10 cellular contexts compared by ENCODE assay signal in genomic region chr3:126524429-126524988, GRCh38. TPM values are rescaled to one million over a fixed set of nuclear protein-coding genes. Genes with fewer than 3 reads are reported as not detected.
DNase-seq lines count a peak whose midpoint lies in the region; ATAC-seq and TF ChIP-seq lines count a peak whose summit lies in the region.
"Had no signal": no experiment of that assay in that cellular context is flagged by ENCODE, and none has a peak within 500 bp of the region (broad histone marks: within the 10 kb centered on the region; RNA-seq: fewer than 3 reads in every experiment).

No MANE protein-coding gene starts in this region.

- no peaks in the 10 kb centered on the region for H3K9me3 Mint-ChIP-seq in activated T-cell treated with anti-CD3 and anti-CD28 coated beads, Interleukin-2, amount 50 U/mL, for 72 hours
- no peaks in the 10 kb centered on the region for H3K9me3 Mint-ChIP-seq in T-cell
- H3K9me3 Mint-ChIP-seq: stimulated activated effector memory CD8-positive, alpha-beta T cell treated with anti-CD3 and anti-CD28 coated beads, Interleukin-12 subunit alpha, Interleukin-12 subunit beta, amount 100 ng/mL, for 72 hours had no signal

- H2AK5ac ChIP-seq in IMR-90 (ENCODE audit: low read depth, low read length), result no peak overlapping the region

- H3K56ac ChIP-seq in IMR-90 (ENCODE audit: extremely low read depth, insufficient read depth, low read length), result no peak overlapping the region

- H3K9ac ChIP-seq in IMR-90 (ENCODE audit: low read depth, low read length), result no peak overlapping the region

- no peak overlapping the region for H3K27ac ChIP-seq in IMR-90 (ENCODE audit: insufficient read depth, low read length)

- intact Hi-C loops in IMR-90 (cut with micrococcal nuclease), result loop anchor here (5.0 kb wide), 3 partner anchors 228 to 458 kb away; partner anchors contain the start of gene PLXNA1

- no peaks in the 10 kb centered on the region for H3K36me3 ChIP-seq in IMR-90 (ENCODE audit: control insufficient read depth, insufficient read depth, low read length)

- no peak overlapping the region for H2AK9ac ChIP-seq in IMR-90 (replicated peaks; ENCODE audit: low read depth, low read length, poor library complexity)

- no peak for DNase-seq in IMR-90
- DNase-seq in activated T-cell treated with anti-CD3 and anti-CD28 coated beads, Interleukin-2, amount 50 U/mL, for 72 hours, result peak in 1 of 2 donors; percentile 34
- DNase-seq in iPS-NIHi7 (ENCODE audit: extremely low spot score), result peak; percentile 68
- peak; percentile 8 for DNase-seq in stimulated activated naive CD8-positive, alpha-beta T cell treated with anti-CD3 and anti-CD28 coated beads, Interleukin-15, Interleukin-2, amounts not matched to agents 100 U/mL and 50 U/mL, for 24 hours
- DNase-seq in occipital lobe (lab: John Stamatoyannopoulos, UW), result no peak
- no peak for DNase-seq in DMS153 treated with DMSO at 0.1 percent for 48 hours (lab: John Stamatoyannopoulos, UW; ENCODE audit: unreplicated experiment)
- no peak for DNase-seq in T-cell
- DNase-seq: T1000 had no signal

- H3K27me3 Mint-ChIP-seq in activated T-cell treated with anti-CD3 and anti-CD28 coated beads, Interleukin-2, amount 50 U/mL, for 72 hours (ENCODE audit: low read depth), result peaks cover 16% of the 10 kb centered on the region
- H3K27me3 Mint-ChIP-seq in T-cell, result peaks cover 12 to 24% of the 10 kb centered on the region in 2 donors

- no peak for TF ChIP-seq RAD21 in IMR-90 (IDR thresholded peaks at IDR 0.05; ENCODE audit: low read length)

- H3K79me1 ChIP-seq in IMR-90 (ENCODE audit: low read depth in 1 of 2, low read length in 2 of 2), result no peaks in the 10 kb centered on the region

- in situ Hi-C loops in IMR-90 (cut with MboI; ENCODE audit: low sequenced_read_pairs), result loop anchor here (10.0 kb wide), 1 partner anchor 930 kb away; no protein-coding TSS in a partner anchor

- no peak overlapping the region for H4K8ac ChIP-seq in IMR-90 (ENCODE audit: low read depth in 2 of 2, low read length in 2 of 2)

- H3K27ac Mint-ChIP-seq in activated T-cell treated with anti-CD3 and anti-CD28 coated beads, Interleukin-2, amount 50 U/mL, for 72 hours, result no peak overlapping the region
- H3K27ac Mint-ChIP-seq in T-cell, result no peak overlapping the region
- H3K27ac Mint-ChIP-seq: stimulated activated effector memory CD8-positive, alpha-beta T cell treated with anti-CD3 and anti-CD28 coated beads, Interleukin-12 subunit alpha, Interleukin-12 subunit beta, amount 100 ng/mL, for 72 hours had no signal

- ATAC-seq in IMR-90 (ENCODE audit: low read depth) (peak; percentile 13), T-cell (replicated peaks in 1 of 4) (no peak)
- ATAC-seq in activated T-cell treated with anti-CD3 and anti-CD28 coated beads, Interleukin-2, amount 50 U/mL, for 72 hours (replicated peaks in 1 of 2), result peak in 1 of 2 donors; percentile 44
- no peak for ATAC-seq in stimulated activated naive CD8-positive, alpha-beta T cell treated with anti-CD3 and anti-CD28 coated beads, Interleukin-15, Interleukin-2, amounts not matched to agents 100 U/mL and 50 U/mL, for 24 hours

- TF ChIP-seq CTCF in IMR-90 (conservative IDR thresholded peaks at IDR 0.05; ENCODE audit: low read depth, low read length), result no peak

- no peak overlapping the region for H4K91ac ChIP-seq in IMR-90 (ENCODE audit: insufficient read depth, low read depth, low read length)

- no peak overlapping the region for H4K5ac ChIP-seq in IMR-90 (ENCODE audit: low read depth, low read length)

- CTCF ChIA-PET in IMR-90 (lab: Yijun Ruan, JAX) (no interaction called here), T-cell (lab: Charles Lee) (no interaction called here)

- 0% methylated on average over 2 of the region's 31 CpGs; no CpG with 5 or more reads in 1 of the 2 experiments for WGBS in IMR-90 (ENCODE audit: extremely low coverage in 2 of 2, insufficient read length in 1 of 2), 2 experiments

- dilution Hi-C loops in IMR-90 (cut with HindIII; ENCODE audit: low sequenced_read_pairs, unreplicated experiment), result no loop called here

- POLR2A ChIA-PET in IMR-90 (lab: Charles Lee; ENCODE audit: unreplicated experiment) (no interaction called here), T-cell (lab: Charles Lee) (no interaction called here)

- H2AFZ ChIP-seq in IMR-90 (replicated peaks; ENCODE audit: low read length, poor library complexity), result peak overlapping the region; percentile 75

- H3K14ac ChIP-seq in IMR-90 (replicated peaks; ENCODE audit: low read depth, low read length), result no peak overlapping the region

- H2BK5ac ChIP-seq in IMR-90 (ENCODE audit: low read depth, low read length, poor library complexity, severe bottlenecking), result no peak overlapping the region

- H3K4me1 ChIP-seq in IMR-90 (ENCODE audit: control insufficient read depth, insufficient read depth, low read length), result no peaks in the 10 kb centered on the region; the same call in 1 of the 2 replicates

- H3K23ac ChIP-seq in IMR-90 (ENCODE audit: low read depth, low read length), result no peak overlapping the region

- no peak overlapping the region for H2BK15ac ChIP-seq in IMR-90 (ENCODE audit: low read depth, low read length)

- no peak overlapping the region for H3K18ac ChIP-seq in IMR-90 (ENCODE audit: low read depth, low read length)

- H3K27me3 ChIP-seq in IMR-90 (ENCODE audit: control insufficient read depth, insufficient read depth, low read length), result peaks cover 47% of the 10 kb centered on the region

- H3K36me3 Mint-ChIP-seq in activated T-cell treated with anti-CD3 and anti-CD28 coated beads, Interleukin-2, amount 50 U/mL, for 72 hours (ENCODE audit: insufficient read depth in 2 of 2), result no peaks in the 10 kb centered on the region
- no peaks in the 10 kb centered on the region for H3K36me3 Mint-ChIP-seq in T-cell
- H3K36me3 Mint-ChIP-seq: stimulated activated effector memory CD8-positive, alpha-beta T cell treated with anti-CD3 and anti-CD28 coated beads, Interleukin-12 subunit alpha, Interleukin-12 subunit beta, amount 100 ng/mL, for 72 hours had no signal

- H3K4me1 Mint-ChIP-seq in activated T-cell treated with anti-CD3 and anti-CD28 coated beads, Interleukin-2, amount 50 U/mL, for 72 hours (ENCODE audit: low read depth), result no peaks in the 10 kb centered on the region
- no peaks in the 10 kb centered on the region for H3K4me1 Mint-ChIP-seq in T-cell

- no peak overlapping the region for H3K4ac ChIP-seq in IMR-90 (ENCODE audit: low read depth, low read length)

- BruUV-seq in IMR-90 (replicated peaks; lab: Mats Ljungman, UMichigan), result no TSS peak

- peak overlapping the region; percentile 45 to 67 for H3K4me3 Mint-ChIP-seq in activated T-cell treated with anti-CD3 and anti-CD28 coated beads, Interleukin-2, amount 50 U/mL, for 72 hours
- H3K4me3 Mint-ChIP-seq in T-cell, result peak overlapping the region in 1 of 3 donors; percentile 12
- H3K4me3 Mint-ChIP-seq: stimulated activated effector memory CD8-positive, alpha-beta T cell treated with anti-CD3 and anti-CD28 coated beads, Interleukin-12 subunit alpha, Interleukin-12 subunit beta, amount 100 ng/mL, for 72 hours had no signal

- H3K4me3 ChIP-seq in IMR-90 (ENCODE audit: insufficient read depth, low read depth, low read length), result 0 out of 2 replicates have a peak overlapping the region, but pooled peaks have one; percentile 17

- H3K9me1 ChIP-seq in IMR-90 (ENCODE audit: insufficient read depth, low read length), result no peaks in the 10 kb centered on the region; the same call in 1 of the 2 replicates

- H4K20me1 ChIP-seq in IMR-90 (ENCODE audit: insufficient read depth, low read length), result no peaks in the 10 kb centered on the region

- H2BK20ac ChIP-seq in IMR-90 (ENCODE audit: low read depth, low read length), result no peak overlapping the region

- H3K9me3 ChIP-seq in IMR-90 (ENCODE audit: control insufficient read depth, insufficient read depth, low read length), result no peaks in the 10 kb centered on the region

- no peak for TF ChIP-seq POLR2A in IMR-90 (IDR thresholded peaks at IDR 0.05; ENCODE audit: low read depth, low read length)

- no peak overlapping the region for H2BK120ac ChIP-seq in IMR-90 (ENCODE audit: low read depth, low read length)

- H3K4me2 ChIP-seq in IMR-90 (ENCODE audit: low read depth, low read length), result peak overlapping the region; percentile 64

TF ChIP-seq in IMR-90, 13 proteins besides CTCF, POLR2A, EP300 and RAD21:
- TF ChIP-seq BHLHE40 (IDR thresholded peaks at IDR 0.05; ENCODE audit: low read depth, low read length) (no peak), CEBPB (IDR thresholded peaks at IDR 0.05; ENCODE audit: low read depth, low read length) (no peak)
TF ChIP-seq in IMR-90: peak in this region for 0.

RNA-seq across cellular contexts. Expression of gene CHST13, which starts 0.6 kb away (rescaled TPM):
- total RNA-seq in IMR-90 (2012; rRNA removed) (not detected in 2 replicates), occipital lobe (not detected), T-cell (under 1 TPM in 1 of 5 donors, not detected in 4; 0.20 TPM)
- polyA plus RNA-seq in IMR-90 (2012; rRNA removed), result not detected in 2 replicates
- 0.02 TPM in 1 of 2 replicates, not detected in the other for polyA plus RNA-seq in IMR-90 (2012; cell fraction: cytosol; rRNA removed)
- polyA plus RNA-seq in IMR-90 (2012; cell fraction: nucleus; rRNA removed; ENCODE audit: low replicate concordance), result not detected in 2 replicates
- not detected for total RNA-seq in activated T-cell treated with anti-CD3 and anti-CD28 coated beads, Interleukin-2, amount 50 U/mL, for 72 hours

RNA-seq across cellular contexts. Expression of gene UROC1, which starts 6.9 kb away (rescaled TPM):
- total RNA-seq in IMR-90 (2012; rRNA removed), result not detected in 2 replicates
- not detected in 2 replicates for polyA plus RNA-seq in IMR-90 (2012; rRNA removed)
- polyA plus RNA-seq in IMR-90 (2012; cell fraction: cytosol; rRNA removed), result not detected in 2 replicates
- not detected in 2 replicates for polyA plus RNA-seq in IMR-90 (2012; cell fraction: nucleus; rRNA removed; ENCODE audit: low replicate concordance)
- not detected for total RNA-seq in activated T-cell treated with anti-CD3 and anti-CD28 coated beads, Interleukin-2, amount 50 U/mL, for 72 hours
- total RNA-seq in occipital lobe, result not detected
- under 1 TPM in 1 of 5 donors, not detected in 4; 0.09 TPM for total RNA-seq in T-cell
- total RNA-seq: frontal cortex had no signal

RNA-seq across cellular contexts. Expression of gene C3orf22, which starts 34.2 kb away (rescaled TPM):
- total RNA-seq in IMR-90 (2012; rRNA removed) (not detected in 2 replicates), occipital lobe (not detected), T-cell (not detected)
- not detected in 2 replicates for polyA plus RNA-seq in IMR-90 (2012; rRNA removed)
- not detected in 2 replicates for polyA plus RNA-seq in IMR-90 (2012; cell fraction: cytosol; rRNA removed)
- not detected in 2 replicates for polyA plus RNA-seq in IMR-90 (2012; cell fraction: nucleus; rRNA removed; ENCODE audit: low replicate concordance)
- not detected for total RNA-seq in activated T-cell treated with anti-CD3 and anti-CD28 coated beads, Interleukin-2, amount 50 U/mL, for 72 hours
- total RNA-seq: frontal cortex had no signal

RNA-seq across cellular contexts. Expression of gene ZXDC, which starts 48.8 kb away (rescaled TPM):
- total RNA-seq in IMR-90 (2012; rRNA removed), result 13.1 and 14.3 TPM in 2 replicates
- 11.5 and 12.2 TPM in 2 replicates for polyA plus RNA-seq in IMR-90 (2012; rRNA removed)
- 7.3 and 7.8 TPM in 2 replicates for polyA plus RNA-seq in IMR-90 (2012; cell fraction: cytosol; rRNA removed)
- 24.3 and 25.6 TPM in 2 replicates for polyA plus RNA-seq in IMR-90 (2012; cell fraction: nucleus; rRNA removed; ENCODE audit: low replicate concordance)
- total RNA-seq in activated T-cell treated with anti-CD3 and anti-CD28 coated beads, Interleukin-2, amount 50 U/mL, for 72 hours, result 10 to 100 TPM; 27.8 to 32.8 TPM
- 40.7 TPM for total RNA-seq in occipital lobe
- 10 to 100 TPM; 57.6 to 68.7 (median 61.8) TPM for total RNA-seq in T-cell

Comparison
In these comparisons a context has a peak if more than half of its experiments do, and no peak if none do; other contexts are left out.
1. DNase-seq: peak in iPS-NIHi7 (single experiment) and stimulated activated naive CD8-positive, alpha-beta T cell treated with anti-CD3 and anti-CD28 coated beads, Interleukin-15, Interleukin-2, amounts not matched to agents 100 U/mL and 50 U/mL, for 24 hours (single experiment); none in IMR-90 (single experiment), occipital lobe (single experiment), DMS153 treated with DMSO at 0.1 percent for 48 hours (single experiment) and T-cell (0 of 34).